In the genomic region with DNA sequence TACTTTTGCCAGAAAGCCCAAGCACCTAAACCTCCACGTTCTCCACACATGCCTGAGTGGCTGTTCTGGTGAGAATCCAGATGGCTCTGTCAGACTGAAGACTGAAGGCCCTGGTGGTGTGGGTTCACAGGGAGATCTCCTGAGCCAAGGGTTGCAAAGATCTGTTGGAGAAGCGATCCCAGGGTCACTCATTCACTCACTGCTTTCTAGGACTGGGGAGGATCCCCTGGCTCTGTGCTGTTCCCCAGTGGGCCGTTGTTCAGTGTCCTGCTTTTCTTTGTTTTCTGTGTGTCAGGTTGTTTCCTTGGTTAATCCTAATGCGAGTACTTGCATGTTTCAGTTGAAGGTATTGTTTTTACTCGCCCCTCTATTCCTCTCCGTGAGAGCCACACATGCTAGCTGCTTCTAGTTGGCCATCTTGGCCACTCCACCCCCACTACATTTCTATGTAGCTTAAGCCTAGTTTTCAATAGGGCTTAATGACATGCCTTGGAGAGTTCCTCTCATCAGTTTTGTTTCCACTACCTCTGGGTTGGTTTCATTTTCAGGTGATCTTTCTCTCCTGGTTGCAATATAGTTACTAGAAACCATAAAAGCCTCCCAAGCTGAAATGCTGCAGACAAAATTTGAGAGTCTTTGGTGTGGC, we compare ENCODE assay signal across 8 cellular contexts.
DNase-seq lines count a peak whose midpoint lies in the region; ATAC-seq and TF ChIP-seq lines count a peak whose summit lies in the region.

No MANE protein-coding gene starts in this region.

- H3K36me3 Mint-ChIP-seq in nephron progenitor cell (ENCODE audit: low read depth) = no peaks in the 10 kb centered on the region
- no peaks in the 10 kb centered on the region for H3K36me3 Mint-ChIP-seq in Caco-2 (ENCODE audit: insufficient read depth, unreplicated experiment)

- no peaks in the 10 kb centered on the region for H3K9me3 ChIP-seq in prostate gland
- H3K9me3 ChIP-seq in Caco-2 = no peaks in the 10 kb centered on the region

- in situ Hi-C loops in KBM-7 (cut with MboI; ENCODE audit: low pct_unique_long_range_greater_than_20kb, low sequenced_read_pairs) = no loop called here

- H3K4me1 Mint-ChIP-seq in nephron progenitor cell (peaks cover 37% of the 10 kb centered on the region), Caco-2 (ENCODE audit: low read depth, unreplicated experiment) (peaks cover 20% of the 10 kb centered on the region)

- CTCF ChIA-PET in Caco-2 (lab: Charles Lee) = no interaction called here

- TF ChIP-seq CTCF in nephron progenitor cell (IDR thresholded peaks at IDR 0.05) = no peak
- TF ChIP-seq CTCF in prostate gland (IDR thresholded peaks at IDR 0.05) = no peak
- TF ChIP-seq CTCF in Caco-2 (IDR thresholded peaks at IDR 0.05; ENCODE audit: insufficient read depth in 1 of 2, low read depth in 1 of 2, low read length in 1 of 2, severe bottlenecking in 1 of 2, unreplicated experiment in 1 of 2) = no peak

- H3K27ac Mint-ChIP-seq in nephron progenitor cell (peak overlapping the region; percentile 40), Caco-2 (ENCODE audit: unreplicated experiment) (no peak overlapping the region)

- BruUV-seq in Caco-2 (replicated peaks; lab: Mats Ljungman, UMichigan) = no TSS peak

- H3K4me3 Mint-ChIP-seq in nephron progenitor cell (no peak overlapping the region), Caco-2 (ENCODE audit: unreplicated experiment) (no peak overlapping the region)

- TF ChIP-seq POLR2A in prostate gland (IDR thresholded peaks at IDR 0.05) = no peak

- no peaks in the 10 kb centered on the region for H3K27me3 Mint-ChIP-seq in nephron progenitor cell (ENCODE audit: low read depth, poor library complexity)
- H3K27me3 Mint-ChIP-seq in Caco-2 (ENCODE audit: insufficient read depth, unreplicated experiment) = no peaks in the 10 kb centered on the region

- H3K4me1 ChIP-seq in prostate gland (replicated peaks) (no peaks in the 10 kb centered on the region), Caco-2 (peaks cover 18% of the 10 kb centered on the region)

- H3K27me3 ChIP-seq in prostate gland (replicated peaks; ENCODE audit: insufficient read depth) (no peaks in the 10 kb centered on the region), Caco-2 (replicated peaks; ENCODE audit: control insufficient read depth, insufficient read depth, low read length) (no peaks in the 10 kb centered on the region)

- H3K27ac ChIP-seq in prostate gland = no peak overlapping the region

- ATAC-seq in GM18873 (IDR thresholded peaks at IDR 0.05; ENCODE audit: low FRiP score, unreplicated experiment) (peak; percentile 97), GM21825 (IDR thresholded peaks at IDR 0.05; ENCODE audit: unreplicated experiment) (peak; percentile 98)

- POLR2A ChIA-PET in Caco-2 (lab: Charles Lee) = no interaction called here

- H3K9me3 Mint-ChIP-seq in nephron progenitor cell (peaks cover 11% of the 10 kb centered on the region), Caco-2 (ENCODE audit: unreplicated experiment) (peaks cover 11% of the 10 kb centered on the region)

- peak; percentile 11 for DNase-seq in MV-4-11 (lab: John Stamatoyannopoulos, UW)
- no peak for DNase-seq in nephron progenitor cell
- no peak for DNase-seq in KBM-7
- DNase-seq in NCI-H1436 treated with DMSO at 0.1 percent for 48 hours (lab: John Stamatoyannopoulos, UW) = no peak
- no peak for DNase-seq in prostate gland (ENCODE audit: low spot score)
- DNase-seq in Caco-2 = no peak

- WGBS in prostate gland = 58% methylated on average over 6 of the region's 6 CpGs

- H3K36me3 ChIP-seq in prostate gland (no peaks in the 10 kb centered on the region), Caco-2 (ENCODE audit: control insufficient read depth, insufficient read depth, low read length) (no peaks in the 10 kb centered on the region)

- no peak overlapping the region for H3K4me3 ChIP-seq in prostate gland
- H3K4me3 ChIP-seq in Caco-2 (ENCODE audit: low read depth, low read length) = no peak overlapping the region

- intact Hi-C loops in prostate gland (cut with DNase I) (loop anchor here (5.0 kb wide), 1 partner anchor 40 kb away; no protein-coding TSS in a partner anchor), Caco-2 (cut with micrococcal nuclease; ENCODE audit: unreplicated experiment) (no loop called here)
